12 cellular contexts compared by ENCODE assay signal in the genomic region with DNA sequence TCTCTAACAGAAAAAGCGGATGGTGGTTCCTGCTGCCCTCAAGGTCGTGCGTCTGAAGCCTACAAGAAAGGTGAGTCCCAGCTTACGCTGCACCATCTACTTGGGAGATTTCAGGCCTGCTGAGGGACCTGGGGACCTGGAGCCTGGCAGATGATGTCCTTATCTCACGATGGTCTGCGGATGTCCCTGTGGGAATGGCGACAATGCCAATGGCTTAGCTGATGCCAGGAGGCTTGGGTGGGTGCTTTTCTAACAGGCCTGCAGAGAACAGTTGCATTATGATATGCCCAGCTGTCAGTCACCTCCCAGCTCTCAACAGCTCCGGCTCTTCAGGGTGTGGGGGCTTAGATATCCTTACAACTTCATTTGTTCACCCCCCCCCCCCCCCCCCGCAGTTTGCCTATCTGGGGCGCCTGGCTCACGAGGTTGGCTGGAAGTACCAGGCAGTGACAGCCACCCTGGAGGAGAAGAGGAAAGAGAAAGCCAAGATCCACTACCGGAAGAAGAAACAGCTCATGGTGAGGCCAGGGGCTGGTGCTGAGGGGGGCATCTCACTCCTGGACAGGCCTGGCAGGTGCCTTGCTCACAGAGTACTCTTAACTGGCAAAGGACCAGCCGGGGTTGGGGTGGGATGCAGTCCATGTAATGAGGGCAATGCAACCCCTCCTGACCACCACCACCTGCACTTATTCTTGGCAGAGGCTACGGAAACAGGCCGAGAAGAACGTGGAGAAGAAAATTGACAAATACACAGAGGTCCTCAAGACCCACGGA. TPM values are rescaled to one million over a fixed set of nuclear protein-coding genes. Genes with fewer than 3 reads are reported as not detected.
DNase-seq lines count a peak whose midpoint lies in the region; ATAC-seq, FAIRE-seq and TF ChIP-seq lines count a peak whose summit lies in the region.
"Had no signal": no experiment of that assay in that cellular context is flagged by ENCODE, and none has a peak within 500 bp of the region (broad histone marks: within the 10 kb centered on the region; RNA-seq: fewer than 3 reads in every experiment).

No MANE protein-coding gene starts in this region.

- peak; percentile 33 for DNase-seq in stimulated activated CD4-positive, alpha-beta T cell treated with anti-CD3 and anti-CD28 coated beads, Interleukin-15, amount 100 ng/mL, for 24 hours
- no peak for DNase-seq in stimulated activated CD4-positive, alpha-beta T cell treated with anti-CD3 and anti-CD28 coated beads, Interleukin-4, amount 100 ng/mL, for 24 hours
- no peak for DNase-seq in Panc1 (ENCODE audit: low read depth, low spot score)
- DNase-seq in H1 (ENCODE audit: low read depth in 1 of 2, low spot score in 2 of 2), result no peak
- no peak for DNase-seq in medulla oblongata (ENCODE audit: extremely low spot score)
- no peak for DNase-seq in brain microvascular endothelial cell
- DNase-seq: HCEC 1CT, NCI-H2171 had no signal

- ATAC-seq in Panc1 (no peak), GM19467 (IDR thresholded peaks at IDR 0.05; ENCODE audit: unreplicated experiment) (no peak), GM21423 (IDR thresholded peaks at IDR 0.05; ENCODE audit: unreplicated experiment) (no peak)

- TF ChIP-seq EP300 in H1 (IDR thresholded peaks at IDR 0.05; ENCODE audit: borderline replicate concordance in 1 of 2, low read depth in 2 of 2, low read length in 2 of 2), result no peak

- 89% methylated on average over 13 of the region's 17 CpGs; no CpG with 5 or more reads in 1 of the 2 experiments for WGBS in H1 (ENCODE audit: extremely low coverage in 1 of 2, insufficient coverage in 1 of 2, insufficient read length in 1 of 2, insufficient replicate concordance in 2 of 2, low coverage in 1 of 2, low lambda C conversion rate in 2 of 2, missing lambda C conversion rate in 1 of 2), 2 experiments

- H3K9me3 ChIP-seq in Panc1 (ENCODE audit: control insufficient read depth, insufficient read depth, low read depth, low read length) (no peaks in the 10 kb centered on the region), H1 (ENCODE audit: insufficient read depth in 2 of 2, low read depth in 1 of 2, low read length in 1 of 2) (no peaks in the 10 kb centered on the region)

- no peak overlapping the region for H2BK20ac ChIP-seq in H1 (ENCODE audit: low read length)

- no peak overlapping the region; a peak in 1 of 7 replicates for H3K9ac ChIP-seq in H1 (replicated peaks in 1 of 4; ENCODE audit: extremely low read depth in 1 of 4, low read depth in 3 of 4, low read length in 3 of 4)
- H3K9ac ChIP-seq: parathyroid adenoma had no signal

- no peak overlapping the region for H4K5ac ChIP-seq in H1 (ENCODE audit: insufficient read length, low read depth, low read length)

- intact Hi-C loops in Panc1 (cut with micrococcal nuclease; ENCODE audit: unreplicated experiment), result no loop called here

- TF ChIP-seq CTCF in Panc1 (IDR thresholded peaks at IDR 0.05) (no peak), H1 (IDR thresholded peaks at IDR 0.05; ENCODE audit: control extremely low read depth in 1 of 3, insufficient read depth in 1 of 3, low read depth in 1 of 3, low read length in 3 of 3) (no peak), brain microvascular endothelial cell (IDR thresholded peaks at IDR 0.05; ENCODE audit: low read depth, low read length, missing control alignments) (no peak)

- no peak overlapping the region for H2AFZ ChIP-seq in H1 (ENCODE audit: low read length)
- H2AFZ ChIP-seq: parathyroid adenoma had no signal

- H2BK120ac ChIP-seq in H1 (replicated peaks; ENCODE audit: low read depth, low read length), result no peak overlapping the region

- no peak overlapping the region for H3K56ac ChIP-seq in H1 (replicated peaks; ENCODE audit: insufficient read length, low read depth, low read length)

- peaks cover 20 to 31% of the 10 kb centered on the region in 2 experiments for H3K79me2 ChIP-seq in H1 (ENCODE audit: control insufficient read depth in 1 of 2, insufficient read depth in 2 of 2, low read length in 2 of 2)

- peaks cover 2% of the 10 kb centered on the region; the same call in 1 of the 2 replicates for H3K79me1 ChIP-seq in H1 (ENCODE audit: low read depth, low read length)

- H3K27me3 ChIP-seq in Panc1 (ENCODE audit: control insufficient read depth, insufficient read depth, low read length) (no peaks in the 10 kb centered on the region), H1 (replicated peaks in 1 of 4; ENCODE audit: control insufficient read depth in 3 of 4, extremely low read depth in 1 of 4, insufficient read depth in 3 of 4, low read length in 3 of 4) (no peaks in the 10 kb centered on the region), brain microvascular endothelial cell (replicated peaks) (no peaks in the 10 kb centered on the region)

- FAIRE-seq in H1 (lab: Jason Lieb, UNC), result no peak
- FAIRE-seq: endothelial cell of umbilical vein had no signal

- no peak overlapping the region for H3K23ac ChIP-seq in H1 (ENCODE audit: insufficient read length)

- POLR2A ChIA-PET in Panc1 (lab: Charles Lee), result no interaction called here
- POLR2A ChIA-PET in H1 (lab: Charles Lee; ENCODE audit: partially characterized antibody), result interaction anchor here (1.1 to 10.8 kb wide), 14 partner anchors 8 to 90 kb away, joined by 3 to 138 read pairs (median 9); a partner anchor contains a TSS

- H3K4me3 ChIP-seq in Panc1 (ENCODE audit: low read depth in 2 of 2, low read length in 2 of 2) (no peak overlapping the region), H1 (ENCODE audit: extremely low read depth in 1 of 4, insufficient read depth in 2 of 4, low read depth in 3 of 4, low read length in 4 of 4) (no peak overlapping the region), brain microvascular endothelial cell (ENCODE audit: low read depth, low read length) (no peak overlapping the region)

- peak overlapping the region; percentile 17; the same call in 1 of the 2 replicates for H4K8ac ChIP-seq in H1 (ENCODE audit: extremely low read depth, insufficient read depth, low read length)

- peaks cover 13% of the 10 kb centered on the region for H3K4me1 ChIP-seq in Panc1 (ENCODE audit: control insufficient read depth, insufficient read depth, low read length)
- peaks cover 0 to 8% (median 2%) of the 10 kb centered on the region in 4 experiments; a peak in 3 of 7 replicates for H3K4me1 ChIP-seq in H1 (replicated peaks in 1 of 4; ENCODE audit: control insufficient read depth in 3 of 4, insufficient read depth in 4 of 4, low read length in 3 of 4)

- in situ Hi-C loops in Panc1 (cut with HindIII; ENCODE audit: low pct_unique_long_range_greater_than_20kb, low sequenced_read_pairs) (no loop called here), brain microvascular endothelial cell (cut with HindIII; ENCODE audit: low pct_ligation_motif_present, low sequenced_read_pairs) (no loop called here)

- H3K27ac ChIP-seq in Panc1 (ENCODE audit: low read length) (peak overlapping the region; percentile 97; the same call in 1 of the 2 replicates), H1 (ENCODE audit: low read depth, low read length) (peak overlapping the region; percentile 98; the same call in 1 of the 2 replicates), brain microvascular endothelial cell (no peak overlapping the region)
- H3K27ac ChIP-seq: parathyroid adenoma had no signal

- H2BK12ac ChIP-seq in H1 (ENCODE audit: low read depth, low read length), result no peak overlapping the region

- H3K4ac ChIP-seq in H1 (replicated peaks; ENCODE audit: insufficient read length, low read depth, low read length), result no peak overlapping the region

- TF ChIP-seq RAD21 in H1 (IDR thresholded peaks at IDR 0.05 in 1 of 2, conservative IDR thresholded peaks at IDR 0.05 in 1 of 2; ENCODE audit: low read depth in 2 of 2, low read length in 2 of 2), result no peak

- no peak overlapping the region for H3K18ac ChIP-seq in H1 (ENCODE audit: extremely low read depth, low read length)

- peaks cover 12% of the 10 kb centered on the region for H3K23me2 ChIP-seq in H1 (ENCODE audit: low read depth, low read length)

- no peak overlapping the region for H2BK15ac ChIP-seq in H1 (ENCODE audit: low read length)

- peaks cover 32% of the 10 kb centered on the region for H3K36me3 ChIP-seq in Panc1 (ENCODE audit: control insufficient read depth, insufficient read depth, low read length)
- peaks cover 26 to 49% (median 36%) of the 10 kb centered on the region in 4 experiments for H3K36me3 ChIP-seq in H1 (ENCODE audit: control insufficient read depth in 2 of 4, insufficient read depth in 4 of 4, low read length in 3 of 4)
- peaks cover 60% of the 10 kb centered on the region for H3K36me3 ChIP-seq in brain microvascular endothelial cell (replicated peaks)

- peak; percentile 19 to 35; a peak in 2 of 3 replicates for TF ChIP-seq POLR2A in H1 (IDR thresholded peaks at IDR 0.05; ENCODE audit: control extremely low read depth in 1 of 2, low read depth in 2 of 2, low read length in 2 of 2)

- no peak overlapping the region for H2BK5ac ChIP-seq in H1 (ENCODE audit: low read depth, low read length)

- CTCF ChIA-PET in Panc1 (lab: Charles Lee) (no interaction called here), H1 (lab: Charles Lee; ENCODE audit: partially characterized antibody) (interaction anchor here (1.3 to 1.4 kb wide), 2 partner anchors 18 to 80 kb away, joined by 3 to 4 read pairs; no protein-coding TSS in a partner anchor)

- H4K91ac ChIP-seq in H1 (replicated peaks; ENCODE audit: insufficient read length, low read length), result no peak overlapping the region

- no peak overlapping the region for H3K4me2 ChIP-seq in H1 (ENCODE audit: insufficient read depth in 1 of 2, low read depth in 2 of 2, low read length in 2 of 2)

- H4K20me1 ChIP-seq in H1 (replicated peaks in 1 of 2; ENCODE audit: control insufficient read depth in 1 of 2, insufficient read depth in 2 of 2, low read length in 2 of 2), result peaks cover 15 to 20% of the 10 kb centered on the region in 2 experiments

- no peak overlapping the region for H3K14ac ChIP-seq in H1 (ENCODE audit: insufficient read length)

- no peak overlapping the region for H2AK5ac ChIP-seq in H1 (ENCODE audit: low read depth, low read length)

- no TSS peak for BruUV-seq in Panc1 (replicated peaks; lab: Mats Ljungman, UMichigan)

RNA-seq across cellular contexts. Expression of a gene that starts 3.8 kb away (rescaled TPM):
- total RNA-seq in Panc1 (2021; ENCODE audit: unreplicated experiment), result 1,196 TPM
- polyA plus RNA-seq in Panc1 (2012; ENCODE audit: insufficient read length), result 1,501 TPM
- total RNA-seq in H1 (2021; fragmentation: NEBNext Ultra II Directional; extraction: Animal tissue kit (Norgen Biotek cat#: 25700)), result 3,305 and 3,520 TPM in 2 replicates
- 8,501 and 8,868 TPM in 2 replicates for polyA plus RNA-seq in H1 (2011; rRNA removed)
- 6,473 TPM for polyA plus RNA-seq in H1 (2011; cell fraction: cytosol; rRNA removed)
- 8,490 TPM for polyA plus RNA-seq in H1 (2011; cell fraction: nucleus; rRNA removed)
- polyA plus RNA-seq in H1 (2012, experiment 1 of 2), result 3,636 to 6,700 TPM (median 4,913 TPM) in 4 replicates
- polyA plus RNA-seq in H1 (2012, experiment 2 of 2), result 4,417 TPM
- polyA plus RNA-seq in H1 (2013, experiment 1 of 2), result 5,169 TPM
- polyA plus RNA-seq in H1 (2013, experiment 2 of 2), result 4,987 TPM
- 1,061 and 1,192 TPM in 2 replicates for polyA minus RNA-seq in H1 (2011; rRNA and poly(A)+ RNA removed)
- polyA minus RNA-seq in H1 (2011; cell fraction: cytosol; rRNA and poly(A)+ RNA removed), result 1,493 TPM
- 3,411 TPM for polyA minus RNA-seq in H1 (2011; cell fraction: nucleus; rRNA and poly(A)+ RNA removed)

RNA-seq across cellular contexts. Expression of a gene that starts 5.0 kb away (rescaled TPM):
- 956 TPM for total RNA-seq in Panc1 (2021; ENCODE audit: unreplicated experiment)
- 2,025 TPM for polyA plus RNA-seq in Panc1 (2012; ENCODE audit: insufficient read length)
- total RNA-seq in H1 (2021; fragmentation: NEBNext Ultra II Directional; extraction: Animal tissue kit (Norgen Biotek cat#: 25700)), result 2,240 and 2,296 TPM in 2 replicates
- 4,988 and 6,072 TPM in 2 replicates for polyA plus RNA-seq in H1 (2011; rRNA removed)
- 7,346 TPM for polyA plus RNA-seq in H1 (2011; cell fraction: cytosol; rRNA removed)
- 2,598 TPM for polyA plus RNA-seq in H1 (2011; cell fraction: nucleus; rRNA removed)
- polyA plus RNA-seq in H1 (2012, experiment 1 of 2), result 4,049 to 4,786 TPM (median 4,319 TPM) in 4 replicates
- polyA plus RNA-seq in H1 (2012, experiment 2 of 2), result 6,913 TPM
- 3,607 TPM for polyA plus RNA-seq in H1 (2013, experiment 1 of 2)
- 3,607 TPM for polyA plus RNA-seq in H1 (2013, experiment 2 of 2)
- 1,118 and 1,125 TPM in 2 replicates for polyA minus RNA-seq in H1 (2011; rRNA and poly(A)+ RNA removed)
- 628 TPM for polyA minus RNA-seq in H1 (2011; cell fraction: cytosol; rRNA and poly(A)+ RNA removed)
- polyA minus RNA-seq in H1 (2011; cell fraction: nucleus; rRNA and poly(A)+ RNA removed), result 876 TPM

RNA-seq across cellular contexts. Expression of a gene that starts 17.2 kb away (rescaled TPM):
- 1.5 TPM for total RNA-seq in Panc1 (2021; ENCODE audit: unreplicated experiment)
- polyA plus RNA-seq in Panc1 (2012; ENCODE audit: insufficient read length), result 2.9 TPM
- 1.6 and 2.6 TPM in 2 replicates for total RNA-seq in H1 (2021; fragmentation: NEBNext Ultra II Directional; extraction: Animal tissue kit (Norgen Biotek cat#: 25700))
- polyA plus RNA-seq in H1 (2011; rRNA removed), result 3.2 and 3.9 TPM in 2 replicates
- 2.1 TPM for polyA plus RNA-seq in H1 (2011; cell fraction: cytosol; rRNA removed)
- 2.8 TPM for polyA plus RNA-seq in H1 (2011; cell fraction: nucleus; rRNA removed)
- 1.8 to 3.5 TPM (median 2.2 TPM) in 4 replicates for polyA plus RNA-seq in H1 (2012, experiment 1 of 2)
- 2.4 TPM for polyA plus RNA-seq in H1 (2012, experiment 2 of 2)
- polyA plus RNA-seq in H1 (2013, experiment 1 of 2), result 2.3 TPM
- 2.1 TPM for polyA plus RNA-seq in H1 (2013, experiment 2 of 2)
- polyA minus RNA-seq in H1 (2011; rRNA and poly(A)+ RNA removed), result 0.39 TPM in 1 of 2 replicates, not detected in the other
- polyA minus RNA-seq in H1 (2011; cell fraction: cytosol; rRNA and poly(A)+ RNA removed), result not detected
- not detected for polyA minus RNA-seq in H1 (2011; cell fraction: nucleus; rRNA and poly(A)+ RNA removed)

RNA-seq across cellular contexts. Expression of a gene that starts 21.2 kb away (rescaled TPM):
- 16.7 TPM for total RNA-seq in Panc1 (2021; ENCODE audit: unreplicated experiment)
- polyA plus RNA-seq in Panc1 (2012; ENCODE audit: insufficient read length), result 39.5 TPM
- total RNA-seq in H1 (2021; fragmentation: NEBNext Ultra II Directional; extraction: Animal tissue kit (Norgen Biotek cat#: 25700)), result 43.4 and 46.5 TPM in 2 replicates
- polyA plus RNA-seq in H1 (2011; rRNA removed), result 41.2 and 66.7 TPM in 2 replicates
- polyA plus RNA-seq in H1 (2011; cell fraction: cytosol; rRNA removed), result 29.0 TPM
- 104 TPM for polyA plus RNA-seq in H1 (2011; cell fraction: nucleus; rRNA removed)
- polyA plus RNA-seq in H1 (2012, experiment 1 of 2), result 31.3 to 51.7 TPM (median 47.2 TPM) in 4 replicates
- 38.5 TPM for polyA plus RNA-seq in H1 (2012, experiment 2 of 2)
- 52.8 TPM for polyA plus RNA-seq in H1 (2013, experiment 1 of 2)
- polyA plus RNA-seq in H1 (2013, experiment 2 of 2), result 53.7 TPM
- polyA minus RNA-seq in H1 (2011; rRNA and poly(A)+ RNA removed), result 12.9 and 13.9 TPM in 2 replicates
- polyA minus RNA-seq in H1 (2011; cell fraction: cytosol; rRNA and poly(A)+ RNA removed), result 15.7 TPM
- 12.3 TPM for polyA minus RNA-seq in H1 (2011; cell fraction: nucleus; rRNA and poly(A)+ RNA removed)

RNA-seq across cellular contexts. Expression of a gene that starts 36.6 kb away (rescaled TPM):
- total RNA-seq in Panc1 (2021; ENCODE audit: unreplicated experiment), result 3.0 TPM
- polyA plus RNA-seq in Panc1 (2012; ENCODE audit: insufficient read length), result 16.3 TPM
- total RNA-seq in H1 (2021; fragmentation: NEBNext Ultra II Directional; extraction: Animal tissue kit (Norgen Biotek cat#: 25700)), result 18.9 and 19.5 TPM in 2 replicates
- 5.8 and 9.4 TPM in 2 replicates for polyA plus RNA-seq in H1 (2011; rRNA removed)
- 4.5 TPM for polyA plus RNA-seq in H1 (2011; cell fraction: cytosol; rRNA removed)
- polyA plus RNA-seq in H1 (2011; cell fraction: nucleus; rRNA removed), result 12.0 TPM
- polyA plus RNA-seq in H1 (2012, experiment 1 of 2), result 7.5 to 13.8 TPM (median 11.7 TPM) in 4 replicates
- 13.0 TPM for polyA plus RNA-seq in H1 (2012, experiment 2 of 2)
- polyA plus RNA-seq in H1 (2013, experiment 1 of 2), result 24.8 TPM
- polyA plus RNA-seq in H1 (2013, experiment 2 of 2), result 27.4 TPM
- 0.69 and 0.83 TPM in 2 replicates for polyA minus RNA-seq in H1 (2011; rRNA and poly(A)+ RNA removed)
- polyA minus RNA-seq in H1 (2011; cell fraction: cytosol; rRNA and poly(A)+ RNA removed), result 1.9 TPM
- polyA minus RNA-seq in H1 (2011; cell fraction: nucleus; rRNA and poly(A)+ RNA removed), result 3.3 TPM
